In the genomic region with DNA sequence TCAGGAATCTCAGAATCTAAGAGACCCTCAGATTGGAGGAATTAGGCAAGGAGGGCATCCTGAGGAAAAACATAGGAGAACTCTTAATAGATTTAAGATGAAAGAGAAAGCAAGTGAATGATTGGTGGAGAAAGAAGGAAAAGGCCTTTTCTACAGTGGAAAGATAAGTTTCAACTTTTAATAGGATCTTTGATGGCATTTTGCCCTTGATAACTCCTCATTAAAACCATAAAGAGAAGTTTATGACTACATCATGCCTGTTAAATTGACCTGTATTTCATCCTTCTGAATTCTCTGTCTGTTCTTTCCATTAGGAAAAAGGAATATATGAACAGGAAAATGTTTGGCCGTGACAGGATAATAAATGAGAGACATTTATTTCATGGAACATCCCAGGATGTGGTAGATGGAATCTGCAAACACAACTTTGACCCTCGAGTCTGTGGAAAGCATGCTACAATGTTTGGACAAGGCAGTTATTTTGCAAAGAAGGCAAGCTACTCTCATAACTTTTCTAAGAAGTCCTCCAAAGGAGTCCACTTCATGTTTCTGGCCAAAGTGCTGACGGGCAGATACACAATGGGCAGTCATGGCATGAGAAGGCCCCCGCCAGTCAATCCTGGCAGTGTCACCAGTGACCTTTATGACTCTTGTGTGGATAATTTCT, we compare ENCODE assay signal across 22 cellular contexts. TPM values are rescaled to one million over a fixed set of nuclear protein-coding genes. Genes with fewer than 3 reads are reported as not detected.
DNase-seq lines count a peak whose midpoint lies in the region; ATAC-seq, FAIRE-seq and TF ChIP-seq lines count a peak whose summit lies in the region.
"Had no signal": no experiment of that assay in that cellular context is flagged by ENCODE, and none has a peak within 500 bp of the region (broad histone marks: within the 10 kb centered on the region; RNA-seq: fewer than 3 reads in every experiment).

No MANE protein-coding gene starts in this region.

- H4K20me1 ChIP-seq in GM23248 (ENCODE audit: insufficient read depth) (no peaks in the 10 kb centered on the region), K562 (replicated peaks; ENCODE audit: control insufficient read depth, insufficient read depth, low read length) (no peaks in the 10 kb centered on the region)

- peaks cover 28% of the 10 kb centered on the region for H3K4me1 ChIP-seq in ACC112 (ENCODE audit: control insufficient read depth, insufficient read depth, low read length, unreplicated experiment)
- H3K4me1 ChIP-seq in GM23248 (ENCODE audit: insufficient read depth) = peaks cover 27% of the 10 kb centered on the region
- H3K4me1 ChIP-seq in K562 (replicated peaks in 1 of 2; ENCODE audit: control insufficient read depth in 2 of 2, insufficient read depth in 2 of 2, low read length in 2 of 2) = no peaks in the 10 kb centered on the region
- no peaks in the 10 kb centered on the region for H3K4me1 ChIP-seq in mesenchymal stem cell (ENCODE audit: control insufficient read depth, insufficient read depth, low read depth, low read length)

- H3K36me3 ChIP-seq in ACC112 (ENCODE audit: insufficient read depth, low read length) (peaks cover 63% of the 10 kb centered on the region), GM23248 (ENCODE audit: low read depth) (peaks cover 87% of the 10 kb centered on the region), K562 (ENCODE audit: control insufficient read depth, insufficient read depth, low read length) (peaks cover 84% of the 10 kb centered on the region), mesenchymal stem cell (ENCODE audit: control insufficient read depth in 1 of 2, insufficient read depth in 2 of 2, low read depth in 1 of 2, low read length in 2 of 2) (peaks cover 10 to 74% of the 10 kb centered on the region in 2 experiments)
- H3K36me3 ChIP-seq: neural progenitor cell had no signal

- H3K23ac ChIP-seq in mesenchymal stem cell (ENCODE audit: low read length in 2 of 2) = no peak overlapping the region

- no peak for TF ChIP-seq POLR2A in K562 (conservative IDR thresholded peaks at IDR 0.05)

- no peak for TF ChIP-seq CTCF in K562 (IDR thresholded peaks at IDR 0.05 in 2 of 3, conservative IDR thresholded peaks at IDR 0.05 in 1 of 3; ENCODE audit: insufficient read depth in 2 of 3, low read depth in 1 of 3, low read length in 3 of 3)

- WGBS in GM23248 (ENCODE audit: low coverage in 1 of 2, low lambda C conversion rate in 2 of 2, missing lambda C conversion rate in 2 of 2), 2 experiments = 84 to 92% methylated on average over 4 of the region's 4 CpGs
- WGBS in K562 (ENCODE audit: insufficient coverage, low coverage, missing lambda C conversion rate) = 90% methylated on average over 4 of the region's 4 CpGs
- 79% methylated on average over 4 of the region's 4 CpGs for WGBS in mesenchymal stem cell

- no peaks in the 10 kb centered on the region for H3K9me2 ChIP-seq in GM23248 (ENCODE audit: insufficient read depth)

- H2BK5ac ChIP-seq in mesenchymal stem cell (ENCODE audit: low read depth, low read length, poor library complexity, severe bottlenecking) = no peak overlapping the region

- in situ Hi-C loops in GM23248 (cut with MboI) (no loop called here), K562 (cut with MboI) (no loop called here)

- no peak overlapping the region for H3K4me2 ChIP-seq in GM23248 (ENCODE audit: unreplicated experiment)
- H3K4me2 ChIP-seq in K562 (ENCODE audit: insufficient read depth, low read length) = no peak overlapping the region
- H3K4me2 ChIP-seq in mesenchymal stem cell (ENCODE audit: low read length, poor library complexity, severe bottlenecking) = no peak overlapping the region
- H3K4me2 ChIP-seq: neural progenitor cell had no signal

- DNase-seq in GM23248 (no peak), K562 (ENCODE audit: extremely low read depth in 1 of 4, low spot score in 3 of 4) (no peak), mesenchymal stem cell (peak; percentile 51), NCI-H1417 (lab: John Stamatoyannopoulos, UW) (no peak), mucosa of gallbladder (ENCODE audit: low spot score) (no peak), NCI-H2081 (lab: John Stamatoyannopoulos, UW) (no peak), germinal center (ENCODE audit: low spot score) (no peak)
- DNase-seq: activated CD4-positive, CD25-positive, alpha-beta regulatory T cell treated with anti-CD3 and anti-CD28 coated beads, Interleukin-2, amount 50 U/mL, for 72 hours; activated CD8-positive, alpha-beta memory T cell treated with anti-CD3 and anti-CD28 coated beads, Interleukin-2, amount 10 ng/mL, durations not matched to agents 7 days and 5 days; activated effector memory CD4-positive, alpha-beta T cell treated with Interleukin-2 at 50 U/mL for 16 hours; dorsolateral prefrontal cortex; foreskin fibroblast; KG1; left ventricle myocardium superior; NCI-H1694 treated with DMSO at 0.1 percent for 48 hours; NCI-H2227 treated with DMSO at 0.1 percent for 48 hours; stimulated activated naive CD4-positive, alpha-beta T cell; T1000 had no signal

- TF ChIP-seq EP300 in K562 (IDR thresholded peaks at IDR 0.05; ENCODE audit: low read length) = no peak

- no peak for ATAC-seq in K562
- ATAC-seq: activated CD8-positive, alpha-beta memory T cell treated with anti-CD3 and anti-CD28 coated beads, Interleukin-2, amount 10 ng/mL, durations not matched to agents 7 days and 5 days; left ventricle myocardium superior had no signal

- peaks cover 3% of the 10 kb centered on the region for H3K79me1 ChIP-seq in mesenchymal stem cell (replicated peaks; ENCODE audit: low read length, poor library complexity, severe bottlenecking)

- no peaks in the 10 kb centered on the region for H3K27me3 ChIP-seq in ACC112 (ENCODE audit: insufficient read depth, low read length)
- no peaks in the 10 kb centered on the region for H3K27me3 ChIP-seq in GM23248 (replicated peaks; ENCODE audit: insufficient read depth)
- no peaks in the 10 kb centered on the region for H3K27me3 ChIP-seq in K562 (ENCODE audit: control insufficient read depth in 2 of 2, insufficient read depth in 2 of 2, low read length in 2 of 2)
- no peaks in the 10 kb centered on the region for H3K27me3 ChIP-seq in mesenchymal stem cell (ENCODE audit: control insufficient read depth in 1 of 2, insufficient read depth in 1 of 2, low read length in 2 of 2)
- H3K27me3 ChIP-seq: dorsolateral prefrontal cortex, neural progenitor cell had no signal

- H3K18ac ChIP-seq in mesenchymal stem cell (ENCODE audit: low read depth in 1 of 2, low read length in 2 of 2) = no peak overlapping the region

- H3K9ac ChIP-seq in GM23248 (no peak overlapping the region), K562 (ENCODE audit: insufficient read depth in 1 of 2, low read depth in 2 of 2, low read length in 2 of 2) (no peak overlapping the region), mesenchymal stem cell (ENCODE audit: low read length) (no peak overlapping the region)
- H3K9ac ChIP-seq: neural progenitor cell had no signal

- CTCF ChIA-PET in K562 (lab: Yijun Ruan, JAX; ENCODE audit: low intra/inter-chr PET ratio) = no interaction called here

- TF ChIP-seq RAD21 in K562 (CRISPR knock-in tag; conservative IDR thresholded peaks at IDR 0.05 in 1 of 2, IDR thresholded peaks at IDR 0.05 in 1 of 2) = no peak

- no peak overlapping the region for H2BK120ac ChIP-seq in mesenchymal stem cell (ENCODE audit: low read depth, low read length)

- no peak overlapping the region for H2BK15ac ChIP-seq in mesenchymal stem cell (ENCODE audit: low read depth, poor library complexity, severe bottlenecking)

- intact Hi-C loops in K562 (cut with micrococcal nuclease) = no loop called here

- H4K8ac ChIP-seq in mesenchymal stem cell (ENCODE audit: low read length) = no peak overlapping the region

- H3K9me3 ChIP-seq in GM23248 (ENCODE audit: low read depth) = no peaks in the 10 kb centered on the region
- no peaks in the 10 kb centered on the region for H3K9me3 ChIP-seq in K562 (replicated peaks; ENCODE audit: control insufficient read depth, insufficient read depth, low read depth, low read length)
- H3K9me3 ChIP-seq in mesenchymal stem cell (ENCODE audit: control insufficient read depth, low read length) = no peaks in the 10 kb centered on the region

- BruUV-seq in K562 (replicated peaks; lab: Mats Ljungman, UMichigan) = no TSS peak

- no peak overlapping the region for H2AK5ac ChIP-seq in mesenchymal stem cell (ENCODE audit: low read length, severe bottlenecking)

- H3K4ac ChIP-seq in mesenchymal stem cell (ENCODE audit: low read depth in 1 of 2, low read length in 2 of 2) = no peak overlapping the region

- no peak overlapping the region for H2AFZ ChIP-seq in ACC112 (ENCODE audit: low read length, unreplicated experiment)
- no peak overlapping the region for H2AFZ ChIP-seq in GM23248
- no peak overlapping the region for H2AFZ ChIP-seq in K562 (ENCODE audit: low read depth, low read length)
- H2AFZ ChIP-seq in mesenchymal stem cell (ENCODE audit: low read depth, low read length) = no peak overlapping the region
- H2AFZ ChIP-seq: neural progenitor cell had no signal

- H3K14ac ChIP-seq in mesenchymal stem cell (ENCODE audit: low read length in 2 of 2) = no peak overlapping the region

- no peaks in the 10 kb centered on the region for H3K9me1 ChIP-seq in K562 (ENCODE audit: control insufficient read depth, insufficient read depth, low read length)

- peak; percentile 19 for FAIRE-seq in K562 (lab: Jason Lieb, UNC)
- FAIRE-seq: GM18507 had no signal

- peaks cover 86% of the 10 kb centered on the region for H3F3A ChIP-seq in GM23248 (ENCODE audit: insufficient read depth)

- H4K91ac ChIP-seq in mesenchymal stem cell (ENCODE audit: low read length) = no peak overlapping the region

- H3K4me3 ChIP-seq in ACC112 (ENCODE audit: low read depth, low read length) (no peak overlapping the region), GM23248 (no peak overlapping the region), K562 (no peak overlapping the region), mesenchymal stem cell (ENCODE audit: insufficient read depth in 1 of 2, low read depth in 1 of 2, low read length in 2 of 2) (no peak overlapping the region)
- H3K4me3 ChIP-seq: dorsolateral prefrontal cortex, neural progenitor cell, skin epidermis had no signal

- no peak overlapping the region for H2BK12ac ChIP-seq in mesenchymal stem cell (ENCODE audit: low read length in 2 of 2)

- POLR2A ChIA-PET in K562 (lab: Yijun Ruan, JAX) = no interaction called here

- 0 out of 2 replicates have a peak overlapping the region, but pooled peaks have one; percentile 10 for H3K27ac ChIP-seq in ACC112 (ENCODE audit: low read depth, low read length)
- peak overlapping the region; percentile 49 for H3K27ac ChIP-seq in GM23248
- H3K27ac ChIP-seq in K562 (ENCODE audit: extremely low read depth, low read depth, low read length) = no peak overlapping the region
- H3K27ac ChIP-seq in mesenchymal stem cell (ENCODE audit: low read length, poor library complexity, severe bottlenecking) = peak overlapping the region; percentile 47
- H3K27ac ChIP-seq: dorsolateral prefrontal cortex, neural progenitor cell had no signal

- peaks cover 43% of the 10 kb centered on the region for H3K79me2 ChIP-seq in ACC112 (ENCODE audit: control insufficient read depth, insufficient read depth, low read length, unreplicated experiment)
- H3K79me2 ChIP-seq in GM23248 (ENCODE audit: insufficient read depth) = peaks cover 96% of the 10 kb centered on the region
- H3K79me2 ChIP-seq in K562 (ENCODE audit: control insufficient read depth, insufficient read depth, low read length) = 0 out of 3 replicates have a peak, but pooled peaks cover 3% of the 10 kb centered on the region

RNA-seq across cellular contexts. Expression of gene TIPARP, which starts 30.1 kb away (rescaled TPM):
- 89.5 and 103 TPM in 2 replicates for total RNA-seq in GM23248 (2014; rRNA removed; shearing (Covaris generic))
- polyA plus RNA-seq in GM23248 (2016; fragmentation: Nextera tagmentation; extraction: Ambion mirVana) (35.1 and 39.7 TPM in 2 replicates), K562 (2011; rRNA removed) (11.9 and 12.2 TPM in 2 replicates), K562 (2014; fragmentation: Illumina TruSeq; extraction: Trizol) (18.3 and 20.4 TPM in 2 replicates), K562 (2014; fragmentation: Nextera tagmentation; extraction: Ambion mirVana) (1 to 10 TPM; 2.4 to 3.5 TPM), K562 (2014; rRNA removed) (8.3 and 9.8 TPM in 2 replicates)
- total RNA-seq in K562 (2011; cell fraction: chromatin; rRNA removed; ENCODE audit: low replicate concordance) = 28.7 and 54.2 TPM in 2 replicates
- 10.3 and 12.6 TPM in 2 replicates for total RNA-seq in K562 (2011; cell fraction: nucleolus; rRNA removed)
- total RNA-seq in K562 (2011; cell fraction: nucleoplasm; rRNA removed) = 17.4 and 19.8 TPM in 2 replicates
- total RNA-seq in K562 (2014; rRNA removed) (15.1 and 15.8 TPM in 2 replicates), K562 (2014; rRNA removed; fragmentation: Illumina TruSeq; extraction: Trizol) (23.6 and 27.5 TPM in 2 replicates), K562 (2015; rRNA removed; fragmentation: Illumina TruSeq; extraction: Trizol) (29.4 TPM in 2 replicates), K562 (2021) (14.6 and 16.1 TPM in 2 replicates), mucosa of gallbladder (28.5 TPM)
- polyA plus RNA-seq in K562 (2011; cell fraction: cytosol; rRNA removed) = 3.2 and 4.4 TPM in 2 replicates
- polyA plus RNA-seq in K562 (2011; cell fraction: nucleus; rRNA removed) = 9.7 and 13.4 TPM in 2 replicates
- 15.9 and 21.4 TPM in 2 replicates for polyA plus RNA-seq in K562 (2012)
- polyA minus RNA-seq in K562 (2011; rRNA and poly(A)+ RNA removed) = 16.7 and 20.8 TPM in 2 replicates
- polyA minus RNA-seq in K562 (2011; cell fraction: cytosol; rRNA and poly(A)+ RNA removed) = 9.1 and 11.1 TPM in 2 replicates
- polyA minus RNA-seq in K562 (2011; cell fraction: nucleus; rRNA and poly(A)+ RNA removed) = 17.1 and 47.2 TPM in 2 replicates
- polyA plus RNA-seq in mesenchymal stem cell (2013, experiment 1 of 2) = 6.3 TPM
- polyA plus RNA-seq in mesenchymal stem cell (2013, experiment 2 of 2) = 5.7 TPM
